Comparison of ENCODE assay signal across 13 cellular contexts in the genomic region with DNA sequence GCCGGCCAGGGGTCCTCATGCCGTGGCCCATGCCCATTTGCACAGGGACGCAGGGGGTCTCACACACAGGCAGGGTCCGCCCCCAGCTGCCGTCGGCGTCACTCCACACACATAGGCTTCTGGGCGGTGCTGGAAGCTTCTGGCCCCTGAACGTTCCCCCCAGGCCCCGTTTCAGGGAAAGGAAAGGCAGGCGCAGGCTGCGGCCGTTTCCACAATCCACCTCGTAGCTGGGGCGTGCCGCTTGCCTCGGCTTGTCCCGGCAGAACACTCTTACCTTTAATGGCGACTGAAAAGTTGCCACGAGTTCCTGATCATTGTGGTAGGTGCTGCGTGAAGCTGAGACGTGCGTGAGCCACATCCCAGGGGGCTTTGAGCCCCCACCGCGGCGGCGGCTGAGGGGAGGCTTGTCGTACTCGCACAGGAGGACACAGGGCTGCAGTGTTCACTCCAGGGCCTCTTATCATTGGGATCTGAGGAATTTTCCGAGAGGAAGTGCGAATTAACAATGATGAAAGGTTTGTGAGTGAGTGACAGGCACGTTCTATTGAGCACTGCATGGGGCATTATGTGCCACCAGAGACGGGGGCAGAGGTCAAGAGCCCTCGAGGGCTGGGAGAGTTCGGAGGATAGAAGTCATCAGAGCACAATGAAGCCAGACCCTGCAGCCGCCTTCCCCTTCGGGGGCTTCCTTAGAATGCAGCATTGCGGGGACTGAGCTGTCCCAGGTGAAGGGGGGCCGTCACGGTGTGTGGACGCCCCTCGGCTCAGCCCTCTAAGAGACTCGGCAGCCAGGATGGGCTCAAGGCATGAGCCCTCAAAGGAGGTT. TPM values are rescaled to one million over a fixed set of nuclear protein-coding genes. Genes with fewer than 3 reads are reported as not detected.
DNase-seq lines count a peak whose midpoint lies in the region; ATAC-seq and TF ChIP-seq lines count a peak whose summit lies in the region.
"Had no signal": no experiment of that assay in that cellular context is flagged by ENCODE, and none has a peak within 500 bp of the region (broad histone marks: within the 10 kb centered on the region; RNA-seq: fewer than 3 reads in every experiment).

No MANE protein-coding gene starts in this region.

- H3K27ac Mint-ChIP-seq in activated T-helper 2 cell treated with anti-CD3 and anti-CD28 coated beads, Interferon-gamma antibody, Interleukin-2, Interleukin-4, amounts not matched to agents 10 μg/mL and 5 μg/mL and 100 μg/mL, durations not matched to agents 14 hours and 24 hours and 36 hours, result no peak overlapping the region
- no peak overlapping the region for H3K27ac Mint-ChIP-seq in HFFc6
- H3K27ac Mint-ChIP-seq: activated T-helper 17 cell treated with anti-CD3 and anti-CD28 coated beads, Interleukin-2, amount 50 U/mL, for 72 hours; CD4-positive, CD25-positive, alpha-beta regulatory T cell; memory B cell had no signal

- 58 to 64% (median 60%) methylated on average over 43 of the region's 43 CpGs for WGBS in psoas muscle, 3 donors

- intact Hi-C loops in psoas muscle (cut with DNase I), result no loop called here
- intact Hi-C loops in activated T-helper 2 cell treated with anti-CD3 and anti-CD28 coated beads, Interferon-gamma antibody, Interleukin-2, Interleukin-4, amounts not matched to agents 10 μg/mL and 5 μg/mL and 100 μg/mL, durations not matched to agents 14 hours and 24 hours and 36 hours (cut with micrococcal nuclease), result no loop called here

- no peaks in the 10 kb centered on the region for H3K36me3 Mint-ChIP-seq in activated T-helper 2 cell treated with anti-CD3 and anti-CD28 coated beads, Interferon-gamma antibody, Interleukin-2, Interleukin-4, amounts not matched to agents 10 μg/mL and 5 μg/mL and 100 μg/mL, durations not matched to agents 14 hours and 24 hours and 36 hours (ENCODE audit: low read depth)
- no peaks in the 10 kb centered on the region for H3K36me3 Mint-ChIP-seq in HFFc6 (ENCODE audit: low read depth)

- no peaks in the 10 kb centered on the region for H3K9me3 Mint-ChIP-seq in activated T-helper 2 cell treated with anti-CD3 and anti-CD28 coated beads, Interferon-gamma antibody, Interleukin-2, Interleukin-4, amounts not matched to agents 10 μg/mL and 5 μg/mL and 100 μg/mL, durations not matched to agents 14 hours and 24 hours and 36 hours
- no peaks in the 10 kb centered on the region for H3K9me3 Mint-ChIP-seq in HFFc6
- H3K9me3 Mint-ChIP-seq: activated T-helper 17 cell treated with anti-CD3 and anti-CD28 coated beads, Interleukin-2, amount 50 U/mL, for 72 hours; CD4-positive, CD25-positive, alpha-beta regulatory T cell had no signal

- H3K4me3 Mint-ChIP-seq in activated T-helper 2 cell treated with anti-CD3 and anti-CD28 coated beads, Interferon-gamma antibody, Interleukin-2, Interleukin-4, amounts not matched to agents 10 μg/mL and 5 μg/mL and 100 μg/mL, durations not matched to agents 14 hours and 24 hours and 36 hours (ENCODE audit: low read depth), result no peak overlapping the region
- H3K4me3 Mint-ChIP-seq in HFFc6, result no peak overlapping the region
- H3K4me3 Mint-ChIP-seq: activated T-helper 17 cell treated with anti-CD3 and anti-CD28 coated beads, Interleukin-2, amount 50 U/mL, for 72 hours; CD4-positive, CD25-positive, alpha-beta regulatory T cell; memory B cell had no signal

- H3K27me3 ChIP-seq in psoas muscle (ENCODE audit: insufficient read depth in 3 of 3, low read length in 2 of 3), result peaks cover 0 to 16% (median 2%) of the 10 kb centered on the region in 3 donors

- no peaks in the 10 kb centered on the region for H3K4me1 ChIP-seq in psoas muscle

- TF ChIP-seq CTCF in psoas muscle (IDR thresholded peaks at IDR 0.05), result no peak
- TF ChIP-seq CTCF in HFFc6 (IDR thresholded peaks at IDR 0.05), result no peak

- H3K27ac ChIP-seq in caudate nucleus (ENCODE audit: low read depth, low read length) (peak overlapping the region; percentile 6), psoas muscle (no peak overlapping the region)

- no peak overlapping the region for H3K4me3 ChIP-seq in psoas muscle

- H3K36me3 ChIP-seq in psoas muscle (ENCODE audit: insufficient read depth in 1 of 2, low read depth in 1 of 2), result no peaks in the 10 kb centered on the region

- DNase-seq in HuH-7 (ENCODE audit: low spot score) (peak; percentile 55), caudate nucleus (lab: John Stamatoyannopoulos, UW) (no peak), iPS-NIHi11 (ENCODE audit: low spot score) (peak; percentile 72), psoas muscle (no peak), HFFc6 (no peak), NCI-H82 (lab: John Stamatoyannopoulos, UW) (no peak)
- DNase-seq in activated T-helper 2 cell treated with anti-CD3 and anti-CD28 coated beads, Interferon-gamma antibody, Interleukin-2, Interleukin-4, amounts not matched to agents 10 μg/mL and 5 μg/mL and 100 μg/mL, durations not matched to agents 14 hours and 24 hours and 36 hours (ENCODE audit: low spot score), result no peak
- DNase-seq in stimulated activated CD8-positive, alpha-beta memory T cell treated with anti-CD3 and anti-CD28 coated beads, Interleukin-4, amount 100 ng/mL, for 48 hours, result no peak
- DNase-seq: activated CD4-positive, alpha-beta T cell treated with anti-CD3 and anti-CD28 coated beads for 48 hours; CD4-positive, CD25-positive, alpha-beta regulatory T cell; NCI-H1694 treated with DMSO at 0.1 percent for 48 hours had no signal

- ATAC-seq in psoas muscle, result peak in 3 of 4 donors; percentile 29 to 45 (median 39)
- ATAC-seq: activated T-helper 17 cell treated with anti-CD3 and anti-CD28 coated beads, Interleukin-2, amount 50 U/mL, for 72 hours had no signal

- H3K4me1 Mint-ChIP-seq in activated T-helper 2 cell treated with anti-CD3 and anti-CD28 coated beads, Interferon-gamma antibody, Interleukin-2, Interleukin-4, amounts not matched to agents 10 μg/mL and 5 μg/mL and 100 μg/mL, durations not matched to agents 14 hours and 24 hours and 36 hours (ENCODE audit: low read depth), result no peaks in the 10 kb centered on the region
- H3K4me1 Mint-ChIP-seq in HFFc6 (ENCODE audit: low read depth), result no peaks in the 10 kb centered on the region
- H3K4me1 Mint-ChIP-seq: activated T-helper 17 cell treated with anti-CD3 and anti-CD28 coated beads, Interleukin-2, amount 50 U/mL, for 72 hours had no signal

- no peaks in the 10 kb centered on the region for H3K27me3 Mint-ChIP-seq in activated T-helper 2 cell treated with anti-CD3 and anti-CD28 coated beads, Interferon-gamma antibody, Interleukin-2, Interleukin-4, amounts not matched to agents 10 μg/mL and 5 μg/mL and 100 μg/mL, durations not matched to agents 14 hours and 24 hours and 36 hours (ENCODE audit: low read depth)
- H3K27me3 Mint-ChIP-seq in HFFc6 (ENCODE audit: insufficient read depth), result peaks cover 45% of the 10 kb centered on the region
- H3K27me3 Mint-ChIP-seq: activated T-helper 17 cell treated with anti-CD3 and anti-CD28 coated beads, Interleukin-2, amount 50 U/mL, for 72 hours; CD4-positive, CD25-positive, alpha-beta regulatory T cell had no signal

- no peaks in the 10 kb centered on the region for H3K9me3 ChIP-seq in psoas muscle

RNA-seq across cellular contexts. Expression of a gene that starts 53.6 kb away (rescaled TPM):
- 10 to 100 TPM; 14.3 to 40.5 (median 23.3) TPM for total RNA-seq in psoas muscle
- 10 to 100 TPM in 2 of 3 donors, 1 to 10 TPM in 1; 9.1 to 22.0 (median 18.7) TPM for polyA plus RNA-seq in psoas muscle
- total RNA-seq in activated T-helper 2 cell treated with anti-CD3 and anti-CD28 coated beads, Interferon-gamma antibody, Interleukin-2, Interleukin-4, amounts not matched to agents 10 μg/mL and 5 μg/mL and 100 μg/mL, durations not matched to agents 14 hours and 24 hours and 36 hours, result 0.23 TPM in 1 of 2 replicates, not detected in the other
- total RNA-seq in HFFc6 (2021; fragmentation: NEBNext Ultra II Directional; extraction: Animal tissue kit (Norgen Biotek cat#: 25700)), result not detected

Comparison
In these comparisons a context has a peak if more than half of its experiments do, and no peak if none do; other contexts are left out.
1. DNase-seq: peak in HuH-7 (single experiment) and iPS-NIHi11 (single experiment); none in caudate nucleus (0 of 61), psoas muscle (0 of 2), activated T-helper 2 cell treated with anti-CD3 and anti-CD28 coated beads, Interferon-gamma antibody, Interleukin-2, Interleukin-4, amounts not matched to agents 10 μg/mL and 5 μg/mL and 100 μg/mL, durations not matched to agents 14 hours and 24 hours and 36 hours (single experiment), HFFc6 (single experiment), stimulated activated CD8-positive, alpha-beta memory T cell treated with anti-CD3 and anti-CD28 coated beads, Interleukin-4, amount 100 ng/mL, for 48 hours (single experiment) and NCI-H82 (single experiment).
2. RNA of a gene that starts 53.6 kb away (total RNA-seq): 14.3 to 40.5 TPM in psoas muscle; 0.23 TPM in activated T-helper 2 cell treated with anti-CD3 and anti-CD28 coated beads, Interferon-gamma antibody, Interleukin-2, Interleukin-4, amounts not matched to agents 10 μg/mL and 5 μg/mL and 100 μg/mL, durations not matched to agents 14 hours and 24 hours and 36 hours and not detected in HFFc6; every median in the first group is over 10 times any median in the second.